ENCODE assay signal across 10 cellular contexts in genomic region chr9:21294325-21294724, GRCh38. TPM values are rescaled to one million over a fixed set of nuclear protein-coding genes. Genes with fewer than 3 reads are reported as not detected.
DNase-seq lines count a peak whose midpoint lies in the region; FAIRE-seq and TF ChIP-seq lines count a peak whose summit lies in the region.
"Had no signal": no experiment of that assay in that cellular context is flagged by ENCODE, and none has a peak within 500 bp of the region (broad histone marks: within the 10 kb centered on the region; RNA-seq: fewer than 3 reads in every experiment).

No MANE protein-coding gene starts in this region.

- DNase-seq in EL (peak; percentile 13), H54 (ENCODE audit: insufficient read length, low spot score) (peak; percentile 26), M059J (ENCODE audit: low read depth) (peak; percentile 86), foreskin fibroblast (peak; percentile 26 to 51), MV-4-11 (lab: John Stamatoyannopoulos, UW) (no peak), GM12892 (ENCODE audit: insufficient read length) (no peak), erythroblast (lab: John Stamatoyannopoulos, UW) (no peak)
- DNase-seq in activated CD4-positive, alpha-beta memory T cell treated with anti-CD3 and anti-CD28 coated beads for 36 hours: no peak
- DNase-seq: activated T-cell treated with anti-CD3 and anti-CD28 coated beads for 4 hours had no signal

- peaks cover 4% of the 10 kb centered on the region for H3K9me3 Mint-ChIP-seq in activated CD4-positive, alpha-beta memory T cell treated with anti-CD3 and anti-CD28 coated beads for 36 hours
- H3K9me3 Mint-ChIP-seq: neural crest cell had no signal

- intact Hi-C loops in activated CD4-positive, alpha-beta memory T cell treated with anti-CD3 and anti-CD28 coated beads for 36 hours (cut with micrococcal nuclease): no loop called here

- peaks cover 2% of the 10 kb centered on the region for H3K4me1 Mint-ChIP-seq in activated CD4-positive, alpha-beta memory T cell treated with anti-CD3 and anti-CD28 coated beads for 36 hours (ENCODE audit: low read depth)
- H3K4me1 Mint-ChIP-seq: neural crest cell had no signal

- H3K4me3 ChIP-seq in foreskin fibroblast (ENCODE audit: low read depth in 1 of 2, low read length in 2 of 2): no peak overlapping the region

- POLR2A ChIA-PET in activated CD4-positive, alpha-beta memory T cell treated with anti-CD3 and anti-CD28 coated beads for 36 hours (lab: Charles Lee): no interaction called here

- CTCF ChIA-PET in activated CD4-positive, alpha-beta memory T cell treated with anti-CD3 and anti-CD28 coated beads for 36 hours (lab: Charles Lee): no interaction called here

- TF ChIP-seq POLR2A in H54 (IDR thresholded peaks at IDR 0.05; ENCODE audit: low read depth, low read length) (no peak), GM12892 (IDR thresholded peaks at IDR 0.05; ENCODE audit: low read depth, low read length) (no peak), erythroblast (IDR thresholded peaks at IDR 0.05; ENCODE audit: low read length) (no peak)

- no peak overlapping the region for H3K4me3 Mint-ChIP-seq in activated CD4-positive, alpha-beta memory T cell treated with anti-CD3 and anti-CD28 coated beads for 36 hours
- H3K4me3 Mint-ChIP-seq: neural crest cell had no signal

- FAIRE-seq in H54 (lab: Jason Lieb, UNC) (peak; percentile 95), GM12892 (lab: Jason Lieb, UNC) (no peak)

- H3K27me3 Mint-ChIP-seq in activated CD4-positive, alpha-beta memory T cell treated with anti-CD3 and anti-CD28 coated beads for 36 hours: peaks cover 14% of the 10 kb centered on the region

- peaks cover 1% of the 10 kb centered on the region for H3K36me3 Mint-ChIP-seq in activated CD4-positive, alpha-beta memory T cell treated with anti-CD3 and anti-CD28 coated beads for 36 hours

- TF ChIP-seq CTCF in foreskin fibroblast (IDR thresholded peaks at IDR 0.05; ENCODE audit: low read depth, low read length): no peak

- no peak overlapping the region for H3K27ac Mint-ChIP-seq in activated CD4-positive, alpha-beta memory T cell treated with anti-CD3 and anti-CD28 coated beads for 36 hours

RNA-seq across cellular contexts. Expression of gene IFNA5, which starts 10.8 kb away (rescaled TPM):
- total RNA-seq in M059J (2014; rRNA removed; shearing (Covaris generic)): not detected in 2 replicates
- not detected for total RNA-seq in activated CD4-positive, alpha-beta memory T cell treated with anti-CD3 and anti-CD28 coated beads for 36 hours
- not detected for polyA plus RNA-seq in GM12892 (2012; ENCODE audit: missing spikeins)
- total RNA-seq: neural crest cell had no signal

RNA-seq across cellular contexts. Expression of gene KLHL9, which starts 40.9 kb away (rescaled TPM):
- 15.9 and 24.5 TPM in 2 replicates for total RNA-seq in M059J (2014; rRNA removed; shearing (Covaris generic))
- total RNA-seq in activated CD4-positive, alpha-beta memory T cell treated with anti-CD3 and anti-CD28 coated beads for 36 hours: 10 to 100 TPM; 15.9 to 16.0 TPM
- polyA plus RNA-seq in GM12892 (2012; ENCODE audit: missing spikeins): 11.7 TPM

RNA-seq across cellular contexts. Expression of gene IFNA14, which starts 54.5 kb away (rescaled TPM):
- total RNA-seq in M059J (2014; rRNA removed; shearing (Covaris generic)): not detected in 2 replicates
- total RNA-seq in activated CD4-positive, alpha-beta memory T cell treated with anti-CD3 and anti-CD28 coated beads for 36 hours: not detected
- not detected for polyA plus RNA-seq in GM12892 (2012; ENCODE audit: missing spikeins)
- total RNA-seq: neural crest cell had no signal

RNA-seq across cellular contexts. Expression of gene IFNA6, which starts 56.4 kb away (rescaled TPM):
- total RNA-seq in M059J (2014; rRNA removed; shearing (Covaris generic)): not detected in 2 replicates
- total RNA-seq in activated CD4-positive, alpha-beta memory T cell treated with anti-CD3 and anti-CD28 coated beads for 36 hours: not detected
- not detected for polyA plus RNA-seq in GM12892 (2012; ENCODE audit: missing spikeins)
- total RNA-seq: neural crest cell had no signal

Comparison
In these comparisons a context has a peak if more than half of its experiments do, and no peak if none do; other contexts are left out.
1. DNase-seq: peak in EL (single experiment), H54 (single experiment), M059J (single experiment) and foreskin fibroblast (2 of 2); none in MV-4-11 (single experiment), activated CD4-positive, alpha-beta memory T cell treated with anti-CD3 and anti-CD28 coated beads for 36 hours (single experiment), GM12892 (single experiment) and erythroblast (0 of 2).